ENCODE assay signal across 6 cellular contexts in genomic region chr2:50943781-50944180, GRCh38.
"Had no signal": no experiment of that assay in that cellular context is flagged by ENCODE, and none has a peak within 500 bp of the region (broad histone marks: within the 10 kb centered on the region; RNA-seq: fewer than 3 reads in every experiment).

No MANE protein-coding gene starts in this region.

- DNase-seq: GM23248, GOT3, H7, HFFc6 had no signal

- ATAC-seq: HCT116, HepG2 had no signal
